In the genomic region with DNA sequence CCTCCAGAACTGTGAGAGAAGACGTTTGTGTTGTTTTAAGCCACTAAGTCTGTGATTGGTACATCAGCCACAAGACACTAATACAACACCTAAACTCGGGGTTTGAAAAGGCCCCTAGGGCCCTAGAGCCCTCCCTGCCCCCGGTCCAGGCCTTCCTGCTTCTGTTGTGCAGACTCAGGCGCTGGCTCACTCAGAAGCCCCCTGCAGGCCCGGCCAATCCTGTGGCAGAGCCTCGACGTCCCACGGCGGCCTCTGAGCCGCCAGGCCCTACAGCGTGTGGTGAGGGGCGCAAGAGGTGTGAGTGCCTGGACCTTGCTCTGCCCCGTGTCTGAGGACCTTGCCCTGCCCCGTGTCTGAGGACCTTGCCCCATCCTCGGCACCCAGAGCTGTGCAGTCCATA, we compare ENCODE assay signal across 4 cellular contexts. TPM values are rescaled to one million over a fixed set of nuclear protein-coding genes. Genes with fewer than 3 reads are reported as not detected.
"Had no signal": no experiment of that assay in that cellular context is flagged by ENCODE, and none has a peak within 500 bp of the region (broad histone marks: within the 10 kb centered on the region; RNA-seq: fewer than 3 reads in every experiment).

No MANE protein-coding gene starts in this region.

RNA-seq across cellular contexts. Expression of a gene that starts 3.1 kb away (rescaled TPM):
- total RNA-seq: LHCN-M2, M059J, MCF 10A, NCI-H460 had no signal
